8 cellular contexts compared by ENCODE assay signal in the genomic region with DNA sequence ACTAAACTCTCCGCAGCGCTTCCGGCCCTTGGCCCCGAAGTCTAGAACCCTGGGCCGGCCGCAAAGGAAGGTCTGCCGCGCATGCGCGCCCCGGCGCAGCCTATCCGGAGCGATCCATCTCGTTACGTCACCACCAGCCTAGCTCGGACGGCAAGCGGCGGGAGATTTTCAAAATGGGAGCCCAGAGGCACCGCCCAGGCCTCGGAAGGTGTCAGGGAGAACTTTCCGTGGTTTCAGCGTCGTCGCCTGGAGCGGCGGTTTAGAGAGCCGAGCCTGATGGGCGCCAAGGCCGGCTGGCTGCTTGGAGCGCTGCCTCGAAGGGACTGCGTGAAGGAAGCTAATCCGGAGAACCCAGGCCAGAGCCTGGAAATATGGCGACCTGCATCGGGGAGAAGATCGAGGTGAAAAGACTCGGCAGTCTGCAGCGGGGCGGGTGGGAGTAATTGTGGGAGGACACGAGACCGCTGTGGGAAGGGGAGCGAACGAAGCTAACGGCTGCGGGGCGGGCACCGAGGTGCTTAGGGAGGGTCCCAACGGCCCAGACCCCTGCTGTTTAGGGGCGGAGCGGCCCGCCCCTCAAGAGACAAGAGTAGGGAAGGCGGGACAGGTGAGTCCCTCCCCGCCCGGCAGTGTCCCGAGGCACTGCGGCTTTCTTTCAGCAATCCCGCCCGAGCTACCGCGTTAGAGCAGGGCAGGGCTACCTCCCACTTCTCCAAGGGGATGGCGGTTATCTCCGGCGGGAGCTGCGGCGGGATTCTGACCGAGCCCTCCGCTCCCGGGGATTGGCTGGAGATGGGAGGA. TPM values are rescaled to one million over a fixed set of nuclear protein-coding genes. Genes with fewer than 3 reads are reported as not detected.
DNase-seq lines count a peak whose midpoint lies in the region; ATAC-seq and TF ChIP-seq lines count a peak whose summit lies in the region.

TSS of gene PLK4 (plus strand) at position 130 of the 801 bp plus-strand sequence. CDS start at position 372, 242 bp downstream.

- H3K27ac ChIP-seq in VCaP (peak within 1 kb of the TSS; percentile 84), breast epithelium (peak within 1 kb of the TSS; percentile 64 to 88)

- H3K36me3 ChIP-seq in breast epithelium (no peaks in the 10 kb centered on the region), skeletal muscle satellite cell (ENCODE audit: insufficient read depth, low read length) (peaks cover 4% of the 10 kb centered on the region)

- TF ChIP-seq POLR2A in breast epithelium (IDR thresholded peaks at IDR 0.05), result peak; percentile 31

- H3K4me2 ChIP-seq in skeletal muscle satellite cell (ENCODE audit: low read length), result peak within 1 kb of the TSS; percentile 82

- H3K4me1 ChIP-seq in breast epithelium, result peaks cover 0 to 4% of the 10 kb centered on the region in 2 donors
- H3K4me1 ChIP-seq in skeletal muscle satellite cell (ENCODE audit: control insufficient read depth, insufficient read depth, low read length), result peaks cover 7% of the 10 kb centered on the region

- H3K4me3 ChIP-seq in breast epithelium (peak within 1 kb of the TSS; percentile 66 to 83 (median 79)), iPS-18c (ENCODE audit: insufficient read depth, low read depth, low read length) (peak within 1 kb of the TSS; percentile 100), skeletal muscle satellite cell (ENCODE audit: low read length) (peak within 1 kb of the TSS; percentile 87)

- H3K9ac ChIP-seq in skeletal muscle satellite cell (ENCODE audit: low read depth, low read length), result peak within 1 kb of the TSS; percentile 86

- DNase-seq in AG08395 (ENCODE audit: low spot score) (peak; percentile 99), NCI-H2227 (lab: John Stamatoyannopoulos, UW; ENCODE audit: unreplicated experiment) (peak; percentile 96), breast epithelium (ENCODE audit: low spot score in 2 of 2) (peak; percentile 91 to 92)

- H3K9me3 ChIP-seq in breast epithelium, result no peaks in the 10 kb centered on the region
- H3K9me3 ChIP-seq in iPS-18c (ENCODE audit: control insufficient read depth, insufficient read depth, low read length), result no peaks in the 10 kb centered on the region
- no peaks in the 10 kb centered on the region for H3K9me3 ChIP-seq in skeletal muscle satellite cell (replicated peaks; ENCODE audit: low read length)

- no peaks in the 10 kb centered on the region for H3K27me3 ChIP-seq in breast epithelium
- no peaks in the 10 kb centered on the region for H3K27me3 ChIP-seq in skeletal muscle satellite cell (ENCODE audit: control insufficient read depth, insufficient read depth, low read length)

- intact Hi-C loops in breast epithelium (cut with DNase I; ENCODE audit: low total_unique reads), result no loop called here

- TF ChIP-seq CTCF in VCaP (conservative IDR thresholded peaks at IDR 0.05) (0 out of 2 replicates have a peak, but pooled peaks have one; percentile 8), breast epithelium (IDR thresholded peaks at IDR 0.05) (no peak)

- peak; percentile 95 for ATAC-seq in GM18909 (IDR thresholded peaks at IDR 0.05; ENCODE audit: poor library complexity, unreplicated experiment)
- ATAC-seq in HG03159 (IDR thresholded peaks at IDR 0.05; ENCODE audit: unreplicated experiment), result peak; percentile 95

RNA-seq across cellular contexts. Expression of gene PLK4, which starts in this region (rescaled TPM):
- 1 to 10 TPM in 2 of 3 donors, under 1 TPM in 1; 0.66 to 2.3 (median 1.4) TPM for total RNA-seq in breast epithelium
- total RNA-seq in skeletal muscle satellite cell (2012; rRNA removed), result 7.9 and 8.1 TPM in 2 replicates

Comparison
In these comparisons a context has a peak if more than half of its experiments do, and no peak if none do; other contexts are left out.
1. Peak in every context shown above with its lines: DNase-seq, ATAC-seq, H3K4me3 ChIP-seq and H3K27ac ChIP-seq.